1 cellular context compared by ENCODE assay signal in the genomic region with DNA sequence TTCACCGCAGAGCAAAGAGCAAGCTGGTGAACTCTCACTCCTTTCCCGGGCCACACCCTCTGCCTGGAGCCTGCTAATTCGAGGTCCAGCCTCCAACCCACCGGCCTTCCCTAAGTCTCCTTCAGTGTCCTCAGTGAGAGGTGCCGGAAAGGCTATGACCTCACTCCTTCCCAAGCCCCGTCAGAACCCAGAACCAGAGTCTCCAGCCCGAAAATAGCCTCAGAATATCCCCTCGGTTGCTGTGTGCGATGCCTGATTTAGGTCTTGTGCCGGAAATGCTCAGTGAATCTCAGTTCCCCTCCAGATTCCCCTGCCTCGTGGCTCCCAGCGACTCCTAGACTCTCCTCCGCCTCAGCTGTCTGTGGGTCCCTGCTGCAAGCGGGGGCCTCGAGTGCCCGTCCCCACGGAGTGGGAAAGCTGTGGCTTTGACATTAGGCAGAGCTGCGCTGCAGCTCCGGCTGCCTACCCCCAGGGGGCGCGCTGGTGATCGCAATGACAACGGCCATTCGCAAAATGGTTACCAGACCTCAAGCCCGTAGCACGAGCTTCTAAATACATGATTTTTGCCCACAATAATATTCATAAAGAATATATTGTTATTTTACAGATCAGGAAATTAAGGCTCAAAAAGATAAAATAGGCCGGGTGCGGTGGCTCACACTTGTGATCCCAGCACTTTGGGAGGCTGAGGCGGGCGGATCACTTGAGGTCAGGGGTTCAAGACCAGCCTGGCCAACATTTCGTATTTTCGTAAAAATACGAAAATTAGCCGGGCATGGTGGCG.
A peak's percentile ranks its signal among the peaks of the same experiment; 100 is the strongest.
TF ChIP-seq lines count a peak whose summit lies in the region.

No MANE protein-coding gene starts in this region.

TF ChIP-seq in HepG2, 621 proteins besides CTCF, POLR2A, EP300 and RAD21 (continued from another document and continues in another):
- TF ChIP-seq ZNF644 (CRISPR knock-in tag; IDR thresholded peaks at IDR 0.05; ENCODE audit: low read depth) (0 out of 2 replicates have a peak, but pooled peaks have one; percentile 27), ZNF672 (CRISPR knock-in tag; IDR thresholded peaks at IDR 0.05) (no peak), SP2 (CRISPR knock-in tag; IDR thresholded peaks at IDR 0.05) (no peak), ZNF772 (CRISPR knock-in tag; IDR thresholded peaks at IDR 0.05) (no peak), ZNF749 (CRISPR knock-in tag; IDR thresholded peaks at IDR 0.05; ENCODE audit: borderline replicate concordance) (no peak), ARID2 (CRISPR knock-in tag; IDR thresholded peaks at IDR 0.05; ENCODE audit: borderline replicate concordance) (no peak), RARG (CRISPR knock-in tag; IDR thresholded peaks at IDR 0.05; ENCODE audit: low read depth) (no peak), ZNF496 (CRISPR knock-in tag; IDR thresholded peaks at IDR 0.05; ENCODE audit: insufficient replicate concordance) (no peak), ZNF501 (CRISPR knock-in tag; IDR thresholded peaks at IDR 0.05) (peak; percentile 97), ZBTB1 (CRISPR knock-in tag; IDR thresholded peaks at IDR 0.05; ENCODE audit: borderline replicate concordance) (no peak), KLF6 (CRISPR knock-in tag; IDR thresholded peaks at IDR 0.05) (no peak), NFYC (CRISPR knock-in tag; IDR thresholded peaks at IDR 0.05) (no peak), KDM6A (CRISPR knock-in tag; IDR thresholded peaks at IDR 0.05; ENCODE audit: low read depth) (no peak), ZKSCAN5 (CRISPR knock-in tag; IDR thresholded peaks at IDR 0.05) (no peak), MEF2D (CRISPR knock-in tag; IDR thresholded peaks at IDR 0.05) (no peak), ZBTB42 (CRISPR knock-in tag; IDR thresholded peaks at IDR 0.05) (no peak), ZNF235 (CRISPR knock-in tag; IDR thresholded peaks at IDR 0.05; ENCODE audit: borderline replicate concordance) (no peak), ZNF589 (CRISPR knock-in tag; conservative IDR thresholded peaks at IDR 0.05) (no peak), NR1H2 (CRISPR knock-in tag; IDR thresholded peaks at IDR 0.05; ENCODE audit: borderline replicate concordance, low read depth) (no peak), ZNF850 (CRISPR knock-in tag; conservative IDR thresholded peaks at IDR 0.05) (no peak), TAF1 (CRISPR knock-in tag; IDR thresholded peaks at IDR 0.05) (no peak), MTA1 (CRISPR knock-in tag; IDR thresholded peaks at IDR 0.05; ENCODE audit: borderline replicate concordance) (peak; percentile 48; the same call in 1 of the 2 replicates)
- TF ChIP-seq, protein P1, sequence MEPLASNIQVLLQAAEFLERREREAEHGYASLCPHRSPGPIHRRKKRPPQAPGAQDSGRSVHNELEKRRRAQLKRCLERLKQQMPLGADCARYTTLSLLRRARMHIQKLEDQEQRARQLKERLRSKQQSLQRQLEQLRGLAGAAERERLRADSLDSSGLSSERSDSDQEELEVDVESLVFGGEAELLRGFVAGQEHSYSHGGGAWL (CRISPR knock-in tag; IDR thresholded peaks at IDR 0.05) = no peak
- TF ChIP-seq, protein P2, sequence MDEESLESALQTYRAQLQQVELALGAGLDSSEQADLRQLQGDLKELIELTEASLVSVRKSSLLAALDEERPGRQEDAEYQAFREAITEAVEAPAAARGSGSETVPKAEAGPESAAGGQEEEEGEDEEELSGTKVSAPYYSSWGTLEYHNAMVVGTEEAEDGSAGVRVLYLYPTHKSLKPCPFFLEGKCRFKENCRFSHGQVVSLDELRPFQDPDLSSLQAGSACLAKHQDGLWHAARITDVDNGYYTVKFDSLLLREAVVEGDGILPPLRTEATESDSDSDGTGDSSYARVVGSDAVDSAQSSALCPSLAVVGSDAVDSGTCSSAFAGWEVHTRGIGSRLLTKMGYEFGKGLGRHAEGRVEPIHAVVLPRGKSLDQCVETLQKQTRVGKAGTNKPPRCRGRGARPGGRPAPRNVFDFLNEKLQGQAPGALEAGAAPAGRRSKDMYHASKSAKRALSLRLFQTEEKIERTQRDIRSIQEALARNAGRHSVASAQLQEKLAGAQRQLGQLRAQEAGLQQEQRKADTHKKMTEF (CRISPR knock-in tag; IDR thresholded peaks at IDR 0.05) = no peak
- TF ChIP-seq, protein P3, sequence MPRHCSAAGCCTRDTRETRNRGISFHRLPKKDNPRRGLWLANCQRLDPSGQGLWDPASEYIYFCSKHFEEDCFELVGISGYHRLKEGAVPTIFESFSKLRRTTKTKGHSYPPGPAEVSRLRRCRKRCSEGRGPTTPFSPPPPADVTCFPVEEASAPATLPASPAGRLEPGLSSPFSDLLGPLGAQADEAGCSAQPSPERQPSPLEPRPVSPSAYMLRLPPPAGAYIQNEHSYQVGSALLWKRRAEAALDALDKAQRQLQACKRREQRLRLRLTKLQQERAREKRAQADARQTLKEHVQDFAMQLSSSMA (CRISPR knock-in tag; IDR thresholded peaks at IDR 0.05) = no peak
- TF ChIP-seq, protein P4, sequence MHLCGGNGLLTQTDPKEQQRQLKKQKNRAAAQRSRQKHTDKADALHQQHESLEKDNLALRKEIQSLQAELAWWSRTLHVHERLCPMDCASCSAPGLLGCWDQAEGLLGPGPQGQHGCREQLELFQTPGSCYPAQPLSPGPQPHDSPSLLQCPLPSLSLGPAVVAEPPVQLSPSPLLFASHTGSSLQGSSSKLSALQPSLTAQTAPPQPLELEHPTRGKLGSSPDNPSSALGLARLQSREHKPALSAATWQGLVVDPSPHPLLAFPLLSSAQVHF (CRISPR knock-in tag; IDR thresholded peaks at IDR 0.05) = no peak
- TF ChIP-seq, protein P5, sequence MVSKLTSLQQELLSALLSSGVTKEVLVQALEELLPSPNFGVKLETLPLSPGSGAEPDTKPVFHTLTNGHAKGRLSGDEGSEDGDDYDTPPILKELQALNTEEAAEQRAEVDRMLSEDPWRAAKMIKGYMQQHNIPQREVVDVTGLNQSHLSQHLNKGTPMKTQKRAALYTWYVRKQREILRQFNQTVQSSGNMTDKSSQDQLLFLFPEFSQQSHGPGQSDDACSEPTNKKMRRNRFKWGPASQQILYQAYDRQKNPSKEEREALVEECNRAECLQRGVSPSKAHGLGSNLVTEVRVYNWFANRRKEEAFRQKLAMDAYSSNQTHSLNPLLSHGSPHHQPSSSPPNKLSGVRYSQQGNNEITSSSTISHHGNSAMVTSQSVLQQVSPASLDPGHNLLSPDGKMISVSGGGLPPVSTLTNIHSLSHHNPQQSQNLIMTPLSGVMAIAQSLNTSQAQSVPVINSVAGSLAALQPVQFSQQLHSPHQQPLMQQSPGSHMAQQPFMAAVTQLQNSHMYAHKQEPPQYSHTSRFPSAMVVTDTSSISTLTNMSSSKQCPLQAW (CRISPR knock-in tag; IDR thresholded peaks at IDR 0.05) = peak; percentile 76; the same call in 1 of the 2 replicates
- TF ChIP-seq, protein P6, sequence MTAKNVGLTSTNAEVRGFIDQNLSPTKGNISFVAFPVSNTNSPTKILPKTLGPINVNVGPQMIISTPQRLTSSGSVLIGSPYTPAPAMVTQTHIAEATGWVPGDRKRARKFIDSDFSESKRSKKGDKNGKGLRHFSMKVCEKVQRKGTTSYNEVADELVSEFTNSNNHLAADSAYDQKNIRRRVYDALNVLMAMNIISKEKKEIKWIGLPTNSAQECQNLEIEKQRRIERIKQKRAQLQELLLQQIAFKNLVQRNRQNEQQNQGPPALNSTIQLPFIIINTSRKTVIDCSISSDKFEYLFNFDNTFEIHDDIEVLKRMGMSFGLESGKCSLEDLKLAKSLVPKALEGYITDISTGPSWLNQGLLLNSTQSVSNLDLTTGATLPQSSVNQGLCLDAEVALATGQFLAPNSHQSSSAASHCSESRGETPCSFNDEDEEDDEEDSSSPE (CRISPR knock-in tag; IDR thresholded peaks at IDR 0.05) = no peak; the same call in 1 of the 2 replicates
- TF ChIP-seq, protein P7, sequence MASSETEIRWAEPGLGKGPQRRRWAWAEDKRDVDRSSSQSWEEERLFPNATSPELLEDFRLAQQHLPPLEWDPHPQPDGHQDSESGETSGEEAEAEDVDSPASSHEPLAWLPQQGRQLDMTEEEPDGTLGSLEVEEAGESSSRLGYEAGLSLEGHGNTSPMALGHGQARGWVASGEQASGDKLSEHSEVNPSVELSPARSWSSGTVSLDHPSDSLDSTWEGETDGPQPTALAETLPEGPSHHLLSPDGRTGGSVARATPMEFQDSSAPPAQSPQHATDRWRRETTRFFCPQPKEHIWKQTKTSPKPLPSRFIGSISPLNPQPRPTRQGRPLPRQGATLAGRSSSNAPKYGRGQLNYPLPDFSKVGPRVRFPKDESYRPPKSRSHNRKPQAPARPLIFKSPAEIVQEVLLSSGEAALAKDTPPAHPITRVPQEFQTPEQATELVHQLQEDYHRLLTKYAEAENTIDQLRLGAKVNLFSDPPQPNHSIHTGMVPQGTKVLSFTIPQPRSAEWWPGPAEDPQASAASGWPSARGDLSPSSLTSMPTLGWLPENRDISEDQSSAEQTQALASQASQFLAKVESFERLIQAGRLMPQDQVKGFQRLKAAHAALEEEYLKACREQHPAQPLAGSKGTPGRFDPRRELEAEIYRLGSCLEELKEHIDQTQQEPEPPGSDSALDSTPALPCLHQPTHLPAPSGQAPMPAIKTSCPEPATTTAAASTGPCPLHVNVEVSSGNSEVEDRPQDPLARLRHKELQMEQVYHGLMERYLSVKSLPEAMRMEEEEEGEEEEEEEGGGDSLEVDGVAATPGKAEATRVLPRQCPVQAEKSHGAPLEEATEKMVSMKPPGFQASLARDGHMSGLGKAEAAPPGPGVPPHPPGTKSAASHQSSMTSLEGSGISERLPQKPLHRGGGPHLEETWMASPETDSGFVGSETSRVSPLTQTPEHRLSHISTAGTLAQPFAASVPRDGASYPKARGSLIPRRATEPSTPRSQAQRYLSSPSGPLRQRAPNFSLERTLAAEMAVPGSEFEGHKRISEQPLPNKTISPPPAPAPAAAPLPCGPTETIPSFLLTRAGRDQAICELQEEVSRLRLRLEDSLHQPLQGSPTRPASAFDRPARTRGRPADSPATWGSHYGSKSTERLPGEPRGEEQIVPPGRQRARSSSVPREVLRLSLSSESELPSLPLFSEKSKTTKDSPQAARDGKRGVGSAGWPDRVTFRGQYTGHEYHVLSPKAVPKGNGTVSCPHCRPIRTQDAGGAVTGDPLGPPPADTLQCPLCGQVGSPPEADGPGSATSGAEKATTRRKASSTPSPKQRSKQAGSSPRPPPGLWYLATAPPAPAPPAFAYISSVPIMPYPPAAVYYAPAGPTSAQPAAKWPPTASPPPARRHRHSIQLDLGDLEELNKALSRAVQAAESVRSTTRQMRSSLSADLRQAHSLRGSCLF (CRISPR knock-in tag; IDR thresholded peaks at IDR 0.05; ENCODE audit: borderline replicate concordance) = no peak
- TF ChIP-seq, protein P8, sequence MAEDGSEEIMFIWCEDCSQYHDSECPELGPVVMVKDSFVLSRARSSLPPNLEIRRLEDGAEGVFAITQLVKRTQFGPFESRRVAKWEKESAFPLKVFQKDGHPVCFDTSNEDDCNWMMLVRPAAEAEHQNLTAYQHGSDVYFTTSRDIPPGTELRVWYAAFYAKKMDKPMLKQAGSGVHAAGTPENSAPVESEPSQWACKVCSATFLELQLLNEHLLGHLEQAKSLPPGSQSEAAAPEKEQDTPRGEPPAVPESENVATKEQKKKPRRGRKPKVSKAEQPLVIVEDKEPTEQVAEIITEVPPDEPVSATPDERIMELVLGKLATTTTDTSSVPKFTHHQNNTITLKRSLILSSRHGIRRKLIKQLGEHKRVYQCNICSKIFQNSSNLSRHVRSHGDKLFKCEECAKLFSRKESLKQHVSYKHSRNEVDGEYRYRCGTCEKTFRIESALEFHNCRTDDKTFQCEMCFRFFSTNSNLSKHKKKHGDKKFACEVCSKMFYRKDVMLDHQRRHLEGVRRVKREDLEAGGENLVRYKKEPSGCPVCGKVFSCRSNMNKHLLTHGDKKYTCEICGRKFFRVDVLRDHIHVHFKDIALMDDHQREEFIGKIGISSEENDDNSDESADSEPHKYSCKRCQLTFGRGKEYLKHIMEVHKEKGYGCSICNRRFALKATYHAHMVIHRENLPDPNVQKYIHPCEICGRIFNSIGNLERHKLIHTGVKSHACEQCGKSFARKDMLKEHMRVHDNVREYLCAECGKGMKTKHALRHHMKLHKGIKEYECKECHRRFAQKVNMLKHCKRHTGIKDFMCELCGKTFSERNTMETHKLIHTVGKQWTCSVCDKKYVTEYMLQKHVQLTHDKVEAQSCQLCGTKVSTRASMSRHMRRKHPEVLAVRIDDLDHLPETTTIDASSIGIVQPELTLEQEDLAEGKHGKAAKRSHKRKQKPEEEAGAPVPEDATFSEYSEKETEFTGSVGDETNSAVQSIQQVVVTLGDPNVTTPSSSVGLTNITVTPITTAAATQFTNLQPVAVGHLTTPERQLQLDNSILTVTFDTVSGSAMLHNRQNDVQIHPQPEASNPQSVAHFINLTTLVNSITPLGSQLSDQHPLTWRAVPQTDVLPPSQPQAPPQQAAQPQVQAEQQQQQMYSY (CRISPR knock-in tag; IDR thresholded peaks at IDR 0.05) = no peak; the same call in 1 of the 2 replicates
- TF ChIP-seq, protein P9, sequence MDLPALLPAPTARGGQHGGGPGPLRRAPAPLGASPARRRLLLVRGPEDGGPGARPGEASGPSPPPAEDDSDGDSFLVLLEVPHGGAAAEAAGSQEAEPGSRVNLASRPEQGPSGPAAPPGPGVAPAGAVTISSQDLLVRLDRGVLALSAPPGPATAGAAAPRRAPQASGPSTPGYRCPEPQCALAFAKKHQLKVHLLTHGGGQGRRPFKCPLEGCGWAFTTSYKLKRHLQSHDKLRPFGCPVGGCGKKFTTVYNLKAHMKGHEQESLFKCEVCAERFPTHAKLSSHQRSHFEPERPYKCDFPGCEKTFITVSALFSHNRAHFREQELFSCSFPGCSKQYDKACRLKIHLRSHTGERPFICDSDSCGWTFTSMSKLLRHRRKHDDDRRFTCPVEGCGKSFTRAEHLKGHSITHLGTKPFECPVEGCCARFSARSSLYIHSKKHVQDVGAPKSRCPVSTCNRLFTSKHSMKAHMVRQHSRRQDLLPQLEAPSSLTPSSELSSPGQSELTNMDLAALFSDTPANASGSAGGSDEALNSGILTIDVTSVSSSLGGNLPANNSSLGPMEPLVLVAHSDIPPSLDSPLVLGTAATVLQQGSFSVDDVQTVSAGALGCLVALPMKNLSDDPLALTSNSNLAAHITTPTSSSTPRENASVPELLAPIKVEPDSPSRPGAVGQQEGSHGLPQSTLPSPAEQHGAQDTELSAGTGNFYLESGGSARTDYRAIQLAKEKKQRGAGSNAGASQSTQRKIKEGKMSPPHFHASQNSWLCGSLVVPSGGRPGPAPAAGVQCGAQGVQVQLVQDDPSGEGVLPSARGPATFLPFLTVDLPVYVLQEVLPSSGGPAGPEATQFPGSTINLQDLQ (CRISPR knock-in tag; IDR thresholded peaks at IDR 0.05) = no peak
